In genomic region chr14:85129907-85130306, GRCh38 we compare ENCODE assay signal across 18 cellular contexts.
"Had no signal": no experiment of that assay in that cellular context is flagged by ENCODE, and none has a peak within 500 bp of the region (broad histone marks: within the 10 kb centered on the region; RNA-seq: fewer than 3 reads in every experiment).

No MANE protein-coding gene starts in this region.

- H3K4me3 Mint-ChIP-seq: natural killer cell; stimulated activated naive B cell treated with anti-CD40 and anti-IgM and Interleukin-4, amounts not matched to agents 10 μg/mL and 1 μg/mL and 100 μg/mL, for 72 hours; stimulated activated naive CD8-positive, alpha-beta T cell treated with anti-CD3 and anti-CD28 coated beads, Interleukin-15, Interleukin-2, amounts not matched to agents 100 ng/mL and 50 ng/mL, for 24 hours had no signal

- H3K36me3 Mint-ChIP-seq: natural killer cell; stimulated activated naive B cell treated with anti-CD40 and anti-IgM and Interleukin-4, amounts not matched to agents 10 μg/mL and 1 μg/mL and 100 μg/mL, for 72 hours had no signal

- H3K27ac Mint-ChIP-seq: natural killer cell; stimulated activated naive B cell treated with anti-CD40 and anti-IgM and Interleukin-4, amounts not matched to agents 10 μg/mL and 1 μg/mL and 100 μg/mL, for 72 hours; stimulated activated naive CD8-positive, alpha-beta T cell treated with anti-CD3 and anti-CD28 coated beads, Interleukin-15, Interleukin-2, amounts not matched to agents 100 ng/mL and 50 ng/mL, for 24 hours had no signal

- H3K4me1 ChIP-seq: left ventricle myocardium inferior, lower lobe of right lung, spleen, transverse colon, upper lobe of right lung, uterus had no signal

- H3K4me3 ChIP-seq: dorsolateral prefrontal cortex, left ventricle myocardium inferior, lower lobe of right lung, ovary, skin epidermis, spleen, transverse colon, upper lobe of right lung, uterus had no signal

- H3K27me3 ChIP-seq: dorsolateral prefrontal cortex, ovary, spleen, transverse colon, upper lobe of right lung, uterus had no signal

- ATAC-seq: lower lobe of right lung; natural killer cell; stimulated activated naive B cell treated with anti-CD40 and anti-IgM and Interleukin-4, amounts not matched to agents 10 μg/mL and 1 μg/mL and 100 μg/mL, for 72 hours; upper lobe of right lung had no signal

- DNase-seq: central memory CD4-positive, alpha-beta T cell; dorsolateral prefrontal cortex; effector CD4-positive, alpha-beta T cell; foreskin melanocyte; kidney; left ventricle myocardium inferior; lower lobe of right lung; natural killer cell; occipital lobe; ovary; spleen; stimulated activated naive B cell treated with anti-CD40 and anti-IgM and Interleukin-4, amounts not matched to agents 10 μg/mL and 1 μg/mL and 100 μg/mL, for 72 hours; transverse colon; upper lobe of right lung; uterus had no signal

- H3K4me1 Mint-ChIP-seq: natural killer cell; stimulated activated naive B cell treated with anti-CD40 and anti-IgM and Interleukin-4, amounts not matched to agents 10 μg/mL and 1 μg/mL and 100 μg/mL, for 72 hours had no signal

- H3K27ac ChIP-seq: dorsolateral prefrontal cortex, left ventricle myocardium inferior, lower lobe of right lung, spleen, transverse colon, upper lobe of right lung, uterus had no signal

- H3K36me3 ChIP-seq: left ventricle myocardium inferior, lower lobe of right lung, ovary, spleen, transverse colon, upper lobe of right lung, uterus had no signal

- H3K9me3 ChIP-seq: ovary, upper lobe of right lung, uterus had no signal

- H3K27me3 Mint-ChIP-seq: stimulated activated naive B cell treated with anti-CD40 and anti-IgM and Interleukin-4, amounts not matched to agents 10 μg/mL and 1 μg/mL and 100 μg/mL, for 72 hours; stimulated activated naive CD8-positive, alpha-beta T cell treated with anti-CD3 and anti-CD28 coated beads, Interleukin-15, Interleukin-2, amounts not matched to agents 100 ng/mL and 50 ng/mL, for 24 hours had no signal

- FAIRE-seq: colon, kidney had no signal
